ENCODE assay signal across 8 cellular contexts in the genomic region with DNA sequence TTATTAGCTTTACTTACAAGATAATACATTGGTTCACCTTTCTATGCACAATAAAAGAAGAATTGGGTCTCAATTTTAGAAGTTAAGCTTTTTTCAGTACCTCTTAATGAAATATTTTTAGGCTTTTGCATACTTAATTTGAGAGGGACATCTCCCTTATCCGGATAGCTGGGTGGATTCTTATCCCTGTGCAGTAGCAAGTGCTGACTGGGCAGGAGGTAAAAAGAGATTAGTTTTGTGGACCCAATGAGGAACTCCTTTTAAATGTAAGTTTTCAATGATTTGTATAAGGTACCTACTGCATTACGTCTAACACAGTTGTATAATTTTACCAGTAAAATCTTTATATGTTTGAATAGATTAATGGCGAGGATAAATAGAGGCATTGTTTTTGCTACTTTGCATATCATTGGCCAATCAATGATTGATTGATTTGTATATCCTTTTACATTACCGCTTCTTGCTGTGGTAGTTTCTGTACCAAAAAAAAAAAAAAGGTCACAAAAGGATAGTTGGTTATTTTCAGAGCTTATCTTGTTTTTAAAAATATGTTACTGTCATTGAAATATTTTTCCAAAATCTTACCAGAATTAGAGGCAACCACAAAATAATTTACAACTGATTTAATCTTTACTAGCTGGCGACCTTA. TPM values are rescaled to one million over a fixed set of nuclear protein-coding genes. Genes with fewer than 3 reads are reported as not detected.
A peak's percentile ranks its signal among the peaks of the same experiment; 100 is the strongest.
DNase-seq lines count a peak whose midpoint lies in the region; ATAC-seq and TF ChIP-seq lines count a peak whose summit lies in the region.

No MANE protein-coding gene starts in this region.

- H3K36me3 ChIP-seq in iPS-20b (ENCODE audit: insufficient read depth, low read depth, low read length), result peaks cover 14% of the 10 kb centered on the region
- no peaks in the 10 kb centered on the region for H3K36me3 ChIP-seq in upper lobe of right lung

- H3K4me3 Mint-ChIP-seq in stimulated activated naive CD8-positive, alpha-beta T cell treated with anti-CD3 and anti-CD28 coated beads, Interleukin-15, Interleukin-2, amounts not matched to agents 100 ng/mL and 50 ng/mL, for 24 hours, result peak overlapping the region; percentile 100
- H3K4me3 Mint-ChIP-seq in activated CD8-positive, alpha-beta T cell treated with anti-CD3 and anti-CD28 coated beads, Interleukin-2, amount 10 ng/mL, durations not matched to agents 7 days and 5 days, result peak overlapping the region; percentile 93

- H3K27me3 ChIP-seq in iPS-20b (ENCODE audit: insufficient read depth, low read length) (peaks cover 18% of the 10 kb centered on the region; the same call in 1 of the 2 replicates), upper lobe of right lung (no peaks in the 10 kb centered on the region)

- no peaks in the 10 kb centered on the region for H3K9me3 Mint-ChIP-seq in stimulated activated naive CD8-positive, alpha-beta T cell treated with anti-CD3 and anti-CD28 coated beads, Interleukin-15, Interleukin-2, amounts not matched to agents 100 ng/mL and 50 ng/mL, for 24 hours
- H3K9me3 Mint-ChIP-seq in activated CD8-positive, alpha-beta T cell treated with anti-CD3 and anti-CD28 coated beads, Interleukin-2, amount 10 ng/mL, durations not matched to agents 7 days and 5 days (ENCODE audit: insufficient read depth), result no peaks in the 10 kb centered on the region

- H3K4me1 ChIP-seq in iPS-20b (ENCODE audit: insufficient read depth, low read length), result peaks cover 19% of the 10 kb centered on the region
- peaks cover 38% of the 10 kb centered on the region for H3K4me1 ChIP-seq in upper lobe of right lung

- TF ChIP-seq CTCF in upper lobe of right lung (IDR thresholded peaks at IDR 0.05), result no peak

- peak overlapping the region; percentile 21 for H3K27ac Mint-ChIP-seq in stimulated activated naive CD8-positive, alpha-beta T cell treated with anti-CD3 and anti-CD28 coated beads, Interleukin-15, Interleukin-2, amounts not matched to agents 100 ng/mL and 50 ng/mL, for 24 hours
- peak overlapping the region; percentile 49 for H3K27ac Mint-ChIP-seq in activated CD8-positive, alpha-beta T cell treated with anti-CD3 and anti-CD28 coated beads, Interleukin-2, amount 10 ng/mL, durations not matched to agents 7 days and 5 days

- in situ Hi-C loops in G401 (cut with HindIII; ENCODE audit: low sequenced_read_pairs), result no loop called here

- DNase-seq in stimulated activated naive CD8-positive, alpha-beta T cell treated with anti-CD3 and anti-CD28 coated beads, Interleukin-15, Interleukin-2, amounts not matched to agents 100 U/mL and 50 U/mL, for 24 hours, result no peak
- DNase-seq in activated CD8-positive, alpha-beta T cell treated with anti-CD3 and anti-CD28 coated beads, Interleukin-2, amount 10 ng/mL, durations not matched to agents 7 days and 5 days, result no peak
- DNase-seq in upper lobe of right lung (no peak), G401 (ENCODE audit: low spot score) (no peak), dedifferentiated amniotic fluid mesenchymal stem cell (ENCODE audit: extremely low spot score) (no peak)
- DNase-seq in stimulated activated CD8-positive, alpha-beta memory T cell treated with anti-CD3 and anti-CD28 coated beads, Interleukin-4, amount 100 ng/mL, for 48 hours, result no peak

- POLR2A ChIA-PET in activated CD8-positive, alpha-beta T cell treated with anti-CD3 and anti-CD28 coated beads, Interleukin-2, amount 10 ng/mL, durations not matched to agents 7 days and 5 days (lab: Charles Lee), result interaction anchor here (0.6 to 1.6 kb wide), 4 partner anchors 12 to 395 kb away, joined by 3 to 5 read pairs (median 4); no protein-coding TSS in a partner anchor

- H3K4me3 ChIP-seq in iPS-20b (ENCODE audit: low read length) (peak overlapping the region; percentile 99), upper lobe of right lung (peak overlapping the region; percentile 77)

- H3K27ac ChIP-seq in iPS-20b (ENCODE audit: low read length), result no peak overlapping the region
- no peak overlapping the region for H3K27ac ChIP-seq in upper lobe of right lung

- intact Hi-C loops in upper lobe of right lung (cut with DNase I), result no loop called here

- peaks cover 67% of the 10 kb centered on the region for H3K4me1 Mint-ChIP-seq in stimulated activated naive CD8-positive, alpha-beta T cell treated with anti-CD3 and anti-CD28 coated beads, Interleukin-15, Interleukin-2, amounts not matched to agents 100 ng/mL and 50 ng/mL, for 24 hours (ENCODE audit: low read depth)
- H3K4me1 Mint-ChIP-seq in activated CD8-positive, alpha-beta T cell treated with anti-CD3 and anti-CD28 coated beads, Interleukin-2, amount 10 ng/mL, durations not matched to agents 7 days and 5 days (ENCODE audit: low read depth), result peaks cover 54% of the 10 kb centered on the region

- CTCF ChIA-PET in activated CD8-positive, alpha-beta T cell treated with anti-CD3 and anti-CD28 coated beads, Interleukin-2, amount 10 ng/mL, durations not matched to agents 7 days and 5 days (lab: Charles Lee), result interaction anchor here (0.7 to 8.0 kb wide), 6 partner anchors 9 to 129 kb away, joined by 3 to 41 read pairs (median 4); no protein-coding TSS in a partner anchor

- ATAC-seq in stimulated activated naive CD8-positive, alpha-beta T cell treated with anti-CD3 and anti-CD28 coated beads, Interleukin-15, Interleukin-2, amounts not matched to agents 100 U/mL and 50 U/mL, for 24 hours, result no peak
- no peak for ATAC-seq in activated CD8-positive, alpha-beta T cell treated with anti-CD3 and anti-CD28 coated beads, Interleukin-2, amount 10 ng/mL, durations not matched to agents 7 days and 5 days
- ATAC-seq in upper lobe of right lung, result no peak

- H3K9me3 ChIP-seq in iPS-20b (ENCODE audit: insufficient read depth, low read depth, low read length), result no peaks in the 10 kb centered on the region
- no peaks in the 10 kb centered on the region for H3K9me3 ChIP-seq in upper lobe of right lung

- H3K36me3 Mint-ChIP-seq in stimulated activated naive CD8-positive, alpha-beta T cell treated with anti-CD3 and anti-CD28 coated beads, Interleukin-15, Interleukin-2, amounts not matched to agents 100 ng/mL and 50 ng/mL, for 24 hours (ENCODE audit: low read depth), result peaks cover 37% of the 10 kb centered on the region
- H3K36me3 Mint-ChIP-seq in activated CD8-positive, alpha-beta T cell treated with anti-CD3 and anti-CD28 coated beads, Interleukin-2, amount 10 ng/mL, durations not matched to agents 7 days and 5 days (ENCODE audit: low read depth), result peaks cover 31% of the 10 kb centered on the region

- H3K27me3 Mint-ChIP-seq in stimulated activated naive CD8-positive, alpha-beta T cell treated with anti-CD3 and anti-CD28 coated beads, Interleukin-15, Interleukin-2, amounts not matched to agents 100 ng/mL and 50 ng/mL, for 24 hours, result no peaks in the 10 kb centered on the region
- no peaks in the 10 kb centered on the region for H3K27me3 Mint-ChIP-seq in activated CD8-positive, alpha-beta T cell treated with anti-CD3 and anti-CD28 coated beads, Interleukin-2, amount 10 ng/mL, durations not matched to agents 7 days and 5 days (ENCODE audit: low read depth)

- peak overlapping the region; percentile 99; the same call in 1 of the 2 replicates for H3K9ac ChIP-seq in iPS-20b (ENCODE audit: low read depth, low read length)

RNA-seq across cellular contexts. Expression of gene CPSF6, which starts 2.2 kb away (rescaled TPM):
- 10 to 100 TPM; 95.6 to 97.8 TPM for total RNA-seq in activated CD8-positive, alpha-beta T cell treated with anti-CD3 and anti-CD28 coated beads, Interleukin-2, amount 10 ng/mL, durations not matched to agents 7 days and 5 days
- 53.4 TPM for total RNA-seq in upper lobe of right lung
- total RNA-seq in G401 (2014; rRNA removed; shearing (Covaris generic)), result 78.6 and 94.0 TPM in 2 replicates
